In genomic region chr5:69248019-69248418, GRCh38 we compare ENCODE assay signal across 23 cellular contexts.
"Had no signal": no experiment of that assay in that cellular context is flagged by ENCODE, and none has a peak within 500 bp of the region (broad histone marks: within the 10 kb centered on the region; RNA-seq: fewer than 3 reads in every experiment).

No MANE protein-coding gene starts in this region.

- H3K27me3 Mint-ChIP-seq: naive B cell; natural killer cell treated with Interleukin-12 subunit alpha and Interleukin-12 subunit beta and Interleukin-15 and Interleukin-18, amount 100 ng/mL, for 72 hours; progenitor cell of endocrine pancreas; stimulated activated memory B cell treated with anti-CD40 and anti-IgM and Interleukin-4, amounts not matched to agents 10 μg/mL and 1 μg/mL and 100 μg/mL, for 72 hours; stimulated activated naive CD8-positive, alpha-beta T cell treated with anti-CD3 and anti-CD28 coated beads, Interleukin-15, amount 100 ng/mL, for 72 hours had no signal

- ATAC-seq: natural killer cell treated with Interleukin-12 subunit alpha and Interleukin-12 subunit beta and Interleukin-15 and Interleukin-18, amount 100 ng/mL, for 72 hours; right lobe of liver; stimulated activated memory B cell treated with anti-CD40 and anti-IgM and Interleukin-4, amounts not matched to agents 10 μg/mL and 1 μg/mL and 100 μg/mL, for 72 hours; stimulated activated naive CD8-positive, alpha-beta T cell treated with anti-CD3 and anti-CD28 coated beads, Interleukin-15, amount 100 ng/mL, for 72 hours had no signal

- H3K4me3 ChIP-seq: left ventricle myocardium inferior, lung, ovary, right atrium auricular region, right lobe of liver, smooth muscle cell, tibial nerve, upper lobe of left lung, vagina had no signal

- H3K36me3 ChIP-seq: ovary, right atrium auricular region, right lobe of liver, upper lobe of left lung, vagina had no signal

- H3K27ac ChIP-seq: left ventricle myocardium inferior, ovary, right atrium auricular region, right lobe of liver, tibial nerve, upper lobe of left lung, vagina had no signal

- H3K4me2 ChIP-seq: smooth muscle cell had no signal

- H3K9me3 Mint-ChIP-seq: natural killer cell treated with Interleukin-12 subunit alpha and Interleukin-12 subunit beta and Interleukin-15 and Interleukin-18, amount 100 ng/mL, for 72 hours had no signal

- H3K27ac Mint-ChIP-seq: mesothelial cell of epicardium; natural killer cell treated with Interleukin-12 subunit alpha and Interleukin-12 subunit beta and Interleukin-15 and Interleukin-18, amount 100 ng/mL, for 72 hours; progenitor cell of endocrine pancreas; stimulated activated memory B cell treated with anti-CD40 and anti-IgM and Interleukin-4, amounts not matched to agents 10 μg/mL and 1 μg/mL and 100 μg/mL, for 72 hours; stimulated activated naive CD8-positive, alpha-beta T cell treated with anti-CD3 and anti-CD28 coated beads, Interleukin-15, amount 100 ng/mL, for 72 hours had no signal

- H3K4me1 ChIP-seq: left ventricle myocardium inferior, right atrium auricular region, tibial nerve had no signal

- DNase-seq: islet precursor cell; left ventricle myocardium inferior; mesendoderm; naive B cell; ovary; right lobe of liver; stimulated activated CD4-positive, alpha-beta T cell treated with anti-CD3 and anti-CD28 coated beads, Interleukin-1b, Interleukin-23, amount 100 ng/mL, for 48 hours; stimulated activated CD4-positive, alpha-beta T cell treated with anti-CD3 and anti-CD28 coated beads, Interleukin-2, amount 100 ng/mL, for 48 hours; stimulated activated CD4-positive, alpha-beta T cell treated with anti-CD3 and anti-CD28 coated beads, Interleukin-4, amount 100 ng/mL, for 4 hours; stimulated activated CD8-positive, alpha-beta memory T cell treated with anti-CD3 and anti-CD28 coated beads, Interleukin-4, amount 100 ng/mL, for 48 hours; stimulated activated naive CD4-positive, alpha-beta T cell treated with Interleukin-2 at 50 U/mL for 16 hours; stimulated activated naive CD8-positive, alpha-beta T cell treated with anti-CD3 and anti-CD28 coated beads, Interleukin-15, amount 100 ng/mL, for 72 hours; substantia nigra; upper lobe of left lung had no signal

- H3K4me1 Mint-ChIP-seq: mesothelial cell of epicardium had no signal

- H3K9me3 ChIP-seq: ovary, right atrium auricular region, right lobe of liver, upper lobe of left lung, vagina had no signal

- H3K4me3 Mint-ChIP-seq: mesothelial cell of epicardium; natural killer cell treated with Interleukin-12 subunit alpha and Interleukin-12 subunit beta and Interleukin-15 and Interleukin-18, amount 100 ng/mL, for 72 hours; stimulated activated memory B cell treated with anti-CD40 and anti-IgM and Interleukin-4, amounts not matched to agents 10 μg/mL and 1 μg/mL and 100 μg/mL, for 72 hours; stimulated activated naive CD8-positive, alpha-beta T cell treated with anti-CD3 and anti-CD28 coated beads, Interleukin-15, amount 100 ng/mL, for 72 hours had no signal

- H3K27me3 ChIP-seq: ovary, right atrium auricular region, right lobe of liver, tibial nerve, upper lobe of left lung, vagina had no signal
